10 cellular contexts compared by ENCODE assay signal in genomic region chr1:75950176-75950575, GRCh38. TPM values are rescaled to one million over a fixed set of nuclear protein-coding genes. Genes with fewer than 3 reads are reported as not detected.
"Had no signal": no experiment of that assay in that cellular context is flagged by ENCODE, and none has a peak within 500 bp of the region (broad histone marks: within the 10 kb centered on the region; RNA-seq: fewer than 3 reads in every experiment).

No MANE protein-coding gene starts in this region.

- H3K27ac Mint-ChIP-seq: HFFc6 had no signal

- DNase-seq: GM23248, GOT3, H7, HFFc6, IMR-90 had no signal

- ATAC-seq: HCT116, K562 had no signal

- H3K9ac ChIP-seq: GM23248 had no signal

- H3K4me3 ChIP-seq: GM23248, HAP-1, K562 had no signal

- H3K27ac ChIP-seq: GM23248 had no signal

- H3K4me3 Mint-ChIP-seq: HFFc6 had no signal

- H3K9me3 ChIP-seq: HAP-1 had no signal

- H3K4me1 ChIP-seq: HAP-1 had no signal

- H2AFZ ChIP-seq: GM23248 had no signal

- H3K36me3 ChIP-seq: HAP-1 had no signal

RNA-seq across cellular contexts. Expression of gene ASB17, which starts 18.0 kb away (rescaled TPM):
- total RNA-seq: GM23248, H4, H7, HFFc6, HT-29, IMR-90, K562 had no signal
